ENCODE assay signal across 23 cellular contexts in the genomic region with DNA sequence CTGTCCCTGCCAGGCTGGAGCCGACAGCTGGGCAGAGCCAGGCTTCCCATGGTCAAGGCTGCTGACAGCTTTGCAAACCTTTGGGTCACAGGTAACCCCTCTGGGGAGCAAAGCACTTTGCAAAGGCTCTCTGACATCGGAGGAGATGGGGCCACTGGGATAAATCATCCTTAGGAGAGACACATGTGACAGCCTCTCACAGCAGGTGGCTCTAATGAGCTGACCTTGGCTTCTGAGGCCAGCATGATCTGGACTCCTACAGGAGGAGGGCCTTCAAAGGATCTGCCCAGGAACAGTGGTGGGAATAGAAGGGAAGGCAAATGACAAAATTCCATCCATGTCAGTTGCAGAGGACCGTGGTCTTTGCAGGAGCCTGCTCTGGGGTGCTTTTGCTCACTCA.
"Had no signal": no experiment of that assay in that cellular context is flagged by ENCODE, and none has a peak within 500 bp of the region (broad histone marks: within the 10 kb centered on the region; RNA-seq: fewer than 3 reads in every experiment).

No MANE protein-coding gene starts in this region.

- H3K27me3 ChIP-seq: colonic mucosa, ovary, right lobe of liver, tibial nerve, upper lobe of left lung had no signal

- DNase-seq: colonic mucosa; dermis blood vessel endothelial cell; effector memory CD8-positive, alpha-beta T cell; erythroblast; esophagus squamous epithelium; foreskin melanocyte; hypothalamus; immature natural killer cell; left lung; mesenchymal stem cell; mucosa of descending colon; naive B cell; nucleus accumbens; ovary; right lobe of liver; small intestine; stimulated activated CD4-positive, alpha-beta T cell treated with anti-CD3 and anti-CD28 coated beads, Interleukin-15, amount 100 ng/mL, for 24 hours; stimulated activated CD4-positive, alpha-beta T cell treated with anti-CD3 and anti-CD28 coated beads, Interleukin-2, amount 100 ng/mL, for 48 hours; stimulated activated naive B cell treated with anti-CD40 and anti-IgM and Interleukin-4, amounts not matched to agents 10 μg/mL and 1 μg/mL and 100 μg/mL, for 72 hours; upper lobe of left lung had no signal

- H3K4me3 ChIP-seq: colonic mucosa, esophagus squamous epithelium, left lung, mucosa of descending colon, ovary, right lobe of liver, thoracic aorta, tibial nerve, upper lobe of left lung had no signal

- H3K36me3 ChIP-seq: colonic mucosa, esophagus squamous epithelium, left lung, ovary, right lobe of liver, thoracic aorta, tibial nerve, upper lobe of left lung had no signal

- ATAC-seq: effector memory CD8-positive, alpha-beta T cell; left lung; mucosa of descending colon; natural killer cell treated with Interleukin-12 subunit alpha and Interleukin-12 subunit beta and Interleukin-15 and Interleukin-18, amount 100 ng/mL, for 72 hours; stimulated activated naive B cell treated with anti-CD40 and anti-IgM and Interleukin-4, amounts not matched to agents 10 μg/mL and 1 μg/mL and 100 μg/mL, for 72 hours had no signal

- H3K4me1 ChIP-seq: colonic mucosa, left lung, right lobe of liver, upper lobe of left lung had no signal

- H3K27ac ChIP-seq: colonic mucosa, esophagus squamous epithelium, left lung, ovary, right lobe of liver, thoracic aorta, tibial nerve, upper lobe of left lung had no signal

- H3K9me3 ChIP-seq: colonic mucosa, esophagus squamous epithelium, left lung, mucosa of descending colon, ovary, right lobe of liver, thoracic aorta, tibial nerve, upper lobe of left lung had no signal
